In the genomic region with DNA sequence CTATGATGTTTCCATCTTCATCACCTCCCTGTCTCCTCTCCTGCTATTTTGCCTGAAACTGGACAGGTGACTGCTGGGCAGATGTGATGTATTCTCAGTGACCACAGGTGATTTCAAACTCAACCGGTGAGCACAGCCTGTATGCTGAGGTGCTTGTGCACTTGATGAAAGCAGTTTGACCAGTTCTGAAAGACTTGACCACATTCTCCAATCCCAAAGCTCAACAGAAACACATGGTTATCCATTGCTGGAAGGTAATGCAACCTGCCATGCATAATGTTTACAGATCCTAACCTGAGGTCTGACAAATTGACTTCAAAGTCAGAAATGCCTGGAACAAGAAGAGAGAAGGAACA, we compare ENCODE assay signal across 16 cellular contexts.
DNase-seq lines count a peak whose midpoint lies in the region; ATAC-seq and TF ChIP-seq lines count a peak whose summit lies in the region.
"Had no signal": no experiment of that assay in that cellular context is flagged by ENCODE, and none has a peak within 500 bp of the region (broad histone marks: within the 10 kb centered on the region; RNA-seq: fewer than 3 reads in every experiment).

No MANE protein-coding gene starts in this region.

- no peak overlapping the region for H3K9ac ChIP-seq in PC-3 (ENCODE audit: low read length)
- H3K9ac ChIP-seq: GM23248 had no signal

- intact Hi-C loops in PC-3 (cut with micrococcal nuclease) = no loop called here

- H3K4me1 ChIP-seq in PC-3 (ENCODE audit: insufficient read depth, low read length) (no peaks in the 10 kb centered on the region), suprapubic skin (no peaks in the 10 kb centered on the region)

- H2AFZ ChIP-seq in PC-3 (ENCODE audit: low read length) = no peak overlapping the region
- H2AFZ ChIP-seq: GM23248 had no signal

- no peak overlapping the region for H3K27ac ChIP-seq in PC-3 (ENCODE audit: low read length)
- H3K27ac ChIP-seq in suprapubic skin = no peak overlapping the region
- H3K27ac ChIP-seq: 22Rv1, GM23248 had no signal

- H3K4me3 ChIP-seq in PC-3 (ENCODE audit: low read length) (no peak overlapping the region), suprapubic skin (no peak overlapping the region)
- H3K4me3 ChIP-seq: GM23248 had no signal

- no peak for TF ChIP-seq POLR2A in suprapubic skin (IDR thresholded peaks at IDR 0.05)

- BruUV-seq in PC-3 (replicated peaks; lab: Mats Ljungman, UMichigan) = no TSS peak

- no peaks in the 10 kb centered on the region for H3F3A ChIP-seq in PC-3 (ENCODE audit: low read length, unreplicated experiment)

- CTCF ChIA-PET in PC-3 (lab: Charles Lee) = no interaction called here

- no peak for TF ChIP-seq CTCF in PC-3 (conservative IDR thresholded peaks at IDR 0.05; ENCODE audit: low read depth, low read length)
- TF ChIP-seq CTCF in suprapubic skin (IDR thresholded peaks at IDR 0.05) = no peak

- ATAC-seq in PC-3 (no peak), esophagus mucosa (peak; percentile 67)
- ATAC-seq: HCT116 had no signal

- H3K79me2 ChIP-seq in PC-3 (ENCODE audit: low read length) = no peaks in the 10 kb centered on the region

- H3K36me3 ChIP-seq in PC-3 (ENCODE audit: low read depth, low read length) (no peaks in the 10 kb centered on the region), suprapubic skin (no peaks in the 10 kb centered on the region)

- DNase-seq in NCI-H2029 (lab: John Stamatoyannopoulos, UW) (peak; percentile 35), NCI-H2029 treated with DMSO at 0.1 percent for 48 hours (lab: John Stamatoyannopoulos, UW) (no peak), PC-3 (peak; percentile 27), suprapubic skin (ENCODE audit: low spot score in 2 of 2) (no peak), SW 1271 (lab: John Stamatoyannopoulos, UW) (no peak)
- peak; percentile 15 for DNase-seq in stimulated activated CD8-positive, alpha-beta memory T cell treated with anti-CD3 and anti-CD28 coated beads, Interleukin-4, amount 100 ng/mL, for 48 hours
- DNase-seq in stimulated activated CD4-positive, alpha-beta T cell treated with anti-CD3 and anti-CD28 coated beads, Interleukin-2, amount 100 ng/mL, for 48 hours = no peak
- DNase-seq: CD8-positive, alpha-beta memory T cell; GM23248; NCI-H1092; NCI-H1694 treated with DMSO at 0.1 percent for 48 hours; NCI-H2171 treated with DMSO at 0.1 percent for 48 hours; OCI-M1 had no signal

- POLR2A ChIA-PET in PC-3 (lab: Charles Lee; ENCODE audit: unreplicated experiment) = no interaction called here

- H3K9me2 ChIP-seq in PC-3 (replicated peaks; ENCODE audit: low read length) = no peaks in the 10 kb centered on the region

- H3K9me3 ChIP-seq in PC-3 (ENCODE audit: low read length) = no peaks in the 10 kb centered on the region
- no peaks in the 10 kb centered on the region for H3K9me3 ChIP-seq in suprapubic skin

- 84% methylated on average over 1 of the region's 1 CpG for WGBS in suprapubic skin

- H3K4me2 ChIP-seq in PC-3 (ENCODE audit: low read length) = no peak overlapping the region

- no peaks in the 10 kb centered on the region for H4K20me1 ChIP-seq in PC-3 (ENCODE audit: low read length)

- TF ChIP-seq EP300 in suprapubic skin (IDR thresholded peaks at IDR 0.05) = no peak

- H3K27me3 ChIP-seq in PC-3 (ENCODE audit: low read length) (no peaks in the 10 kb centered on the region), suprapubic skin (peaks cover 4% of the 10 kb centered on the region)

Comparison
In these comparisons a context has a peak if more than half of its experiments do, and no peak if none do; other contexts are left out.
1. DNase-seq: peak in NCI-H2029 (single experiment), PC-3 (single experiment) and stimulated activated CD8-positive, alpha-beta memory T cell treated with anti-CD3 and anti-CD28 coated beads, Interleukin-4, amount 100 ng/mL, for 48 hours (single experiment); none in NCI-H2029 treated with DMSO at 0.1 percent for 48 hours (single experiment), stimulated activated CD4-positive, alpha-beta T cell treated with anti-CD3 and anti-CD28 coated beads, Interleukin-2, amount 100 ng/mL, for 48 hours (0 of 2), suprapubic skin (0 of 2) and SW 1271 (0 of 2).